9 cellular contexts compared by ENCODE assay signal in the genomic region with DNA sequence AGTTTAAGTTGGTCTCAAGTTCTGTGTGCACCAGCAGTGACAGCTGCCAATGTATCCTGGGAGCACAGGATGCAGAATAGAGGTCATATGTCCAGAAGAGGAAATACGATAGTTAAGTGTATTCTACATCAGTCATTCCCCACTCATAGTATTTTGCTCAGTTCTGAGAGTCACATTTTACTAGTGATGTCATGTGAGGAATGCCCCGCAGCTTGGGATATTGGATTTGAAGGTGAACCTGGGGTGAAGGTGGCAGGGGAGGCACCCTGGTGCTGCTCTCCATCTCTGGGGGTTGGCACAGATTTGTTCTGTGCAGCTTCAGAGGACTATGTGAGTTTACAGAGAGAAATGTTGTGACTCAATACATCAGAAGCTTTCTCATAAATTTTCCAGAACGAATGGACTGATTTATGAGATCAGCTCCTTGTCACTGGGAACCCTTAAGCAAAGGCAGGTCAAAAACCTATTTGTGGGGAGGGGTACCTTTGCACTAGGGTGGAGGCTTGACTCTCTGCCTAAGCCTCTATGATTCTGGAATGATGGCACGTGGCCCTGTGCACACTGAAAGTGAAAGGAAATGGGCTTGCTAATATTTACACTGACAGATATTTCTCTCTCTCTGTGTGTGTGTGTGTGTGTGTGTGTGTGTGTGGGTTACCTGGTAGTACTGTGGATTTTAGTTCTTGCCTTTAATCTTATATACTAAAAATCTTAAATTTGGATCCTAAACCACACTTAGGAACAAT.
DNase-seq lines count a peak whose midpoint lies in the region; ATAC-seq, FAIRE-seq and TF ChIP-seq lines count a peak whose summit lies in the region.
"Had no signal": no experiment of that assay in that cellular context is flagged by ENCODE, and none has a peak within 500 bp of the region (broad histone marks: within the 10 kb centered on the region; RNA-seq: fewer than 3 reads in every experiment).

No MANE protein-coding gene starts in this region.

- H3K4me1 ChIP-seq in pancreas, result peaks cover 0 to 3% (median 0%) of the 10 kb centered on the region in 3 donors

- DNase-seq in GM12865 (ENCODE audit: low read depth), result peak; percentile 61
- DNase-seq in NCI-H2029 (lab: John Stamatoyannopoulos, UW), result peak; percentile 15
- peak; percentile 30 for DNase-seq in activated naive CD8-positive, alpha-beta T cell treated with anti-CD3 and anti-CD28 coated beads for 36 hours
- DNase-seq in pancreas, result no peak
- no peak for DNase-seq in amygdala (lab: John Stamatoyannopoulos, UW)
- no peak for DNase-seq in urothelium cell line (ENCODE audit: low spot score)

- intact Hi-C loops in pancreas (cut with DNase I), result no loop called here

- H3K9me3 ChIP-seq in pancreas, result no peaks in the 10 kb centered on the region

- H3K4me1 Mint-ChIP-seq in activated naive CD8-positive, alpha-beta T cell treated with anti-CD3 and anti-CD28 coated beads for 36 hours, result peaks cover 33% of the 10 kb centered on the region

- peak overlapping the region; percentile 86 for H3K27ac Mint-ChIP-seq in activated naive CD8-positive, alpha-beta T cell treated with anti-CD3 and anti-CD28 coated beads for 36 hours

- H3K36me3 Mint-ChIP-seq in activated naive CD8-positive, alpha-beta T cell treated with anti-CD3 and anti-CD28 coated beads for 36 hours, result peaks cover 6% of the 10 kb centered on the region

- no peak for FAIRE-seq in pancreas (lab: Jason Lieb, UNC)
- FAIRE-seq in urothelium cell line (lab: Jason Lieb, UNC), result no peak
- FAIRE-seq: endometrium had no signal

- H3K27me3 Mint-ChIP-seq in activated naive CD8-positive, alpha-beta T cell treated with anti-CD3 and anti-CD28 coated beads for 36 hours, result no peaks in the 10 kb centered on the region

- H3K4me3 ChIP-seq in GM12865 (ENCODE audit: low read depth, low read length) (no peak overlapping the region), pancreas (no peak overlapping the region)

- H3K27ac ChIP-seq in pancreas, result no peak overlapping the region

- H3K36me3 ChIP-seq in pancreas, result no peaks in the 10 kb centered on the region

- 29 to 32% methylated on average over 4 of the region's 4 CpGs for WGBS in pancreas, 2 donors

- no peaks in the 10 kb centered on the region for H3K27me3 ChIP-seq in pancreas

- TF ChIP-seq CTCF in GM12865 (IDR thresholded peaks at IDR 0.05; ENCODE audit: insufficient read depth, low read depth, low read length, missing control alignments) (no peak), pancreas (IDR thresholded peaks at IDR 0.05) (no peak)

- ATAC-seq in GM21786 (IDR thresholded peaks at IDR 0.05; ENCODE audit: unreplicated experiment) (peak; percentile 48), pancreas (peak; percentile 48 to 84 (median 68)), HG03108 (IDR thresholded peaks at IDR 0.05; ENCODE audit: unreplicated experiment) (no peak)

- H3K4me3 Mint-ChIP-seq in activated naive CD8-positive, alpha-beta T cell treated with anti-CD3 and anti-CD28 coated beads for 36 hours, result peak overlapping the region; percentile 35

- peaks cover 2% of the 10 kb centered on the region for H3K9me3 Mint-ChIP-seq in activated naive CD8-positive, alpha-beta T cell treated with anti-CD3 and anti-CD28 coated beads for 36 hours

Comparison
In these comparisons a context has a peak if more than half of its experiments do, and no peak if none do; other contexts are left out.
1. DNase-seq: peak in GM12865 (single experiment), NCI-H2029 (single experiment) and activated naive CD8-positive, alpha-beta T cell treated with anti-CD3 and anti-CD28 coated beads for 36 hours (single experiment); none in pancreas (0 of 6), amygdala (0 of 56) and urothelium cell line (single experiment).